Comparison of ENCODE assay signal across 16 cellular contexts in genomic region chr10:27449571-27449970, GRCh38. TPM values are rescaled to one million over a fixed set of nuclear protein-coding genes. Genes with fewer than 3 reads are reported as not detected.
A peak's percentile ranks its signal among the peaks of the same experiment; 100 is the strongest.
DNase-seq lines count a peak whose midpoint lies in the region; ATAC-seq and TF ChIP-seq lines count a peak whose summit lies in the region.
"Had no signal": no experiment of that assay in that cellular context is flagged by ENCODE, and none has a peak within 500 bp of the region (broad histone marks: within the 10 kb centered on the region; RNA-seq: fewer than 3 reads in every experiment).

No MANE protein-coding gene starts in this region.

- H3K56ac ChIP-seq in mesendoderm (ENCODE audit: low read length), result no peak overlapping the region

- no peak overlapping the region for H2AK5ac ChIP-seq in mesendoderm (ENCODE audit: low read length)

- BruUV-seq in MCF 10A (replicated peaks; lab: Mats Ljungman, UMichigan), result no TSS peak

- no peaks in the 10 kb centered on the region for H3K79me1 ChIP-seq in mesendoderm (ENCODE audit: low read length)

- H3K4me1 ChIP-seq in breast epithelium (no peaks in the 10 kb centered on the region), mesendoderm (ENCODE audit: control insufficient read depth, low read depth, low read length) (no peaks in the 10 kb centered on the region)

- no peak overlapping the region for H4K5ac ChIP-seq in mesendoderm (ENCODE audit: low read length)

- H3K4me3 ChIP-seq in breast epithelium (no peak overlapping the region), mesendoderm (ENCODE audit: low read length) (no peak overlapping the region)
- H3K4me3 ChIP-seq: BLaER1, GM12878, GM23338 had no signal

- H4K8ac ChIP-seq in mesendoderm (ENCODE audit: low read depth, low read length), result no peak overlapping the region

- intact Hi-C loops in MCF 10A (cut with micrococcal nuclease), result loop anchor here (5.0 kb wide), 3 partner anchors 38 to 93 kb away; partner anchors contain the start of gene RAB18
- intact Hi-C loops in breast epithelium (cut with DNase I; ENCODE audit: low total_unique reads), result no loop called here

- CTCF ChIA-PET in MCF 10A (lab: Yijun Ruan, JAX), result interaction anchor here (0.6 to 1.0 kb wide), 2 partner anchors 47 to 704 kb away, joined by 3 to 4 read pairs; no protein-coding TSS in a partner anchor

- H3K27ac Mint-ChIP-seq in MCF 10A (ENCODE audit: low read depth, unreplicated experiment), result no peak overlapping the region
- H3K27ac Mint-ChIP-seq: CD4-positive, alpha-beta T cell; GM23338 had no signal

- no peak for TF ChIP-seq POLR2A in breast epithelium (IDR thresholded peaks at IDR 0.05)

- no peak overlapping the region for H3K23ac ChIP-seq in mesendoderm (ENCODE audit: low read length)

- ATAC-seq in GM21360 (IDR thresholded peaks at IDR 0.05; ENCODE audit: unreplicated experiment), result no peak
- ATAC-seq: GM12878, GM23338, HepG2 had no signal

- no peaks in the 10 kb centered on the region for H3K9me3 ChIP-seq in breast epithelium
- H3K9me3 ChIP-seq: BLaER1 had no signal

- H3K4me2 ChIP-seq in mesendoderm (ENCODE audit: low read length), result no peak overlapping the region
- H3K4me2 ChIP-seq: BLaER1, GM23338 had no signal

- no peak overlapping the region for H3K18ac ChIP-seq in mesendoderm (ENCODE audit: low read length)

- TF ChIP-seq CTCF in MCF 10A (IDR thresholded peaks at IDR 0.05; ENCODE audit: unreplicated experiment), result no peak
- TF ChIP-seq CTCF in breast epithelium (IDR thresholded peaks at IDR 0.05), result no peak
- TF ChIP-seq CTCF in VCaP (conservative IDR thresholded peaks at IDR 0.05), result no peak

- peaks cover 16% of the 10 kb centered on the region for H3K4me1 Mint-ChIP-seq in MCF 10A (ENCODE audit: insufficient read depth, unreplicated experiment)

- peak; percentile 74 for DNase-seq in MCF 10A (ENCODE audit: unreplicated experiment)
- DNase-seq in breast epithelium (ENCODE audit: low spot score in 2 of 2), result no peak
- no peak for DNase-seq in mesendoderm
- DNase-seq in stimulated activated CD4-positive, alpha-beta T cell treated with anti-CD3 and anti-CD28 coated beads, Interleukin-4, amount 100 ng/mL, for 24 hours, result no peak
- DNase-seq in DMS79 (lab: John Stamatoyannopoulos, UW), result no peak
- DNase-seq: 8988T; Calu3; CD4-positive, alpha-beta T cell; DMS 273 treated with DMSO at 0.1 percent for 48 hours; H7 had no signal

- H2BK5ac ChIP-seq in mesendoderm (ENCODE audit: low read length), result no peak overlapping the region

- H3K27me3 ChIP-seq in breast epithelium (no peaks in the 10 kb centered on the region), mesendoderm (ENCODE audit: insufficient read depth, low read length, poor library complexity) (no peaks in the 10 kb centered on the region)
- H3K27me3 ChIP-seq: BLaER1 had no signal

- no peaks in the 10 kb centered on the region for H3K36me3 Mint-ChIP-seq in MCF 10A (ENCODE audit: insufficient read depth, unreplicated experiment)

- H3K36me3 ChIP-seq in breast epithelium, result no peaks in the 10 kb centered on the region
- H3K36me3 ChIP-seq in mesendoderm (ENCODE audit: control insufficient read depth, insufficient read depth, low read length), result no peaks in the 10 kb centered on the region
- H3K36me3 ChIP-seq: BLaER1 had no signal

- peak overlapping the region; percentile 19 for H2BK15ac ChIP-seq in mesendoderm (replicated peaks; ENCODE audit: low read depth)

- H3K4ac ChIP-seq in mesendoderm (ENCODE audit: low read depth, low read length), result no peak overlapping the region

- POLR2A ChIA-PET in MCF 10A (lab: Yijun Ruan, JAX), result no interaction called here

- no CpG with 5 or more reads among the region's 4 CpGs for WGBS in mesendoderm (ENCODE audit: extremely low coverage, insufficient coverage, low lambda C conversion rate)

- no peaks in the 10 kb centered on the region for H3K27me3 Mint-ChIP-seq in MCF 10A (ENCODE audit: insufficient read depth, unreplicated experiment)
- H3K27me3 Mint-ChIP-seq: CD4-positive, alpha-beta T cell had no signal

- no peaks in the 10 kb centered on the region for H3K9me3 Mint-ChIP-seq in MCF 10A (ENCODE audit: unreplicated experiment)
- H3K9me3 Mint-ChIP-seq: CD4-positive, alpha-beta T cell; GM23338 had no signal

- no peak overlapping the region for H3K27ac ChIP-seq in breast epithelium
- H3K27ac ChIP-seq in VCaP, result peak overlapping the region; percentile 47; the same call in 1 of the 2 replicates
- H3K27ac ChIP-seq in mesendoderm (ENCODE audit: low read depth, low read length), result no peak overlapping the region
- H3K27ac ChIP-seq: BLaER1 had no signal

- no peaks in the 10 kb centered on the region for H3K79me2 ChIP-seq in mesendoderm (ENCODE audit: control insufficient read depth, insufficient read depth, low read length)

- no peak overlapping the region for H2BK120ac ChIP-seq in mesendoderm (ENCODE audit: low read depth, low read length)

- no peak overlapping the region for H3K9ac ChIP-seq in mesendoderm (ENCODE audit: low read length)
- H3K9ac ChIP-seq: BLaER1 had no signal

- no peak overlapping the region for H3K4me3 Mint-ChIP-seq in MCF 10A (ENCODE audit: unreplicated experiment)
- H3K4me3 Mint-ChIP-seq: CD4-positive, alpha-beta T cell; GM23338 had no signal

RNA-seq across cellular contexts. Expression of gene RAB18, which starts 54.5 kb away (rescaled TPM):
- total RNA-seq in MCF 10A (2022) (126 and 129 TPM in 2 replicates), breast epithelium (10 to 100 TPM; 40.3 to 68.6 (median 43.4) TPM)
- 84.1 TPM for polyA plus RNA-seq in mesendoderm (2013, experiment 1 of 2)
- 82.3 TPM for polyA plus RNA-seq in mesendoderm (2013, experiment 2 of 2)
